In the genomic region with DNA sequence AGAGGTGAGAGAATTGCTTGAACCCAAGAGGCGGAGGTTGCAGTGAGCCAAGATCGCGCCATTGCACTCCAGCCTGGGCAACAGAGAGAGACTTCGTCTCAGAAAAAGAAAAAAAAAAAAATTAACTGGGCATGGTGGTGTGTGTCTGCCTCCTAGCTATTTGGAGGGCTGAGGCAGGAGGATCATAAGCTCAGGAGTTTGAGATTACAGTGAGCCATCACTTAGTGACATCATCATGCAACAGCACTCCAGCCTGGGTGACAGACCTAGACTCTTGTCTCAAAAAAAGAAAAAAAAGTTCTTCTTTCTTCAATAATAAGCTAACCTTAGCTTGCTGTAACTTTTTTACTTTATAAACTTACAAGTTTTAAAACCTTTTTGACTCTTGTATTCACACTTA, we compare ENCODE assay signal across 1 cellular context.
TF ChIP-seq lines count a peak whose summit lies in the region.

No MANE protein-coding gene starts in this region.

TF ChIP-seq in HepG2, 621 proteins besides CTCF, POLR2A, EP300 and RAD21 (continued from another document):
- TF ChIP-seq HMGXB3 (CRISPR knock-in tag; IDR thresholded peaks at IDR 0.05; ENCODE audit: borderline replicate concordance) (no peak), SP1 (IDR thresholded peaks at IDR 0.05) (no peak), SP1 (CRISPR knock-in tag; IDR thresholded peaks at IDR 0.05) (no peak), GMEB1 (CRISPR knock-in tag; IDR thresholded peaks at IDR 0.05; ENCODE audit: borderline replicate concordance) (no peak), ZNF251 (CRISPR knock-in tag; IDR thresholded peaks at IDR 0.05) (no peak), HNF4A (CRISPR knock-in tag; IDR thresholded peaks at IDR 0.05) (no peak), ATF7 (IDR thresholded peaks at IDR 0.05) (peak; percentile 60; the same call in 1 of the 2 replicates), ATF7 (CRISPR knock-in tag; IDR thresholded peaks at IDR 0.05) (no peak), NR2C2 (CRISPR knock-in tag; IDR thresholded peaks at IDR 0.05; ENCODE audit: borderline replicate concordance) (no peak), NR0B2 (CRISPR knock-in tag; IDR thresholded peaks at IDR 0.05) (no peak), SOX6 (IDR thresholded peaks at IDR 0.05) (no peak), SOX6 (CRISPR knock-in tag; IDR thresholded peaks at IDR 0.05) (no peak), ZNF629 (CRISPR knock-in tag; conservative IDR thresholded peaks at IDR 0.05) (no peak), ZNF569 (CRISPR knock-in tag; IDR thresholded peaks at IDR 0.05; ENCODE audit: borderline replicate concordance) (no peak), ZBTB7A (CRISPR knock-in tag; IDR thresholded peaks at IDR 0.05) (no peak)
